13 cellular contexts compared by ENCODE assay signal in genomic region chr5:120454094-120454798, GRCh38. TPM values are rescaled to one million over a fixed set of nuclear protein-coding genes. Genes with fewer than 3 reads are reported as not detected.
DNase-seq lines count a peak whose midpoint lies in the region; ATAC-seq and TF ChIP-seq lines count a peak whose summit lies in the region.
"Had no signal": no experiment of that assay in that cellular context is flagged by ENCODE, and none has a peak within 500 bp of the region (broad histone marks: within the 10 kb centered on the region; RNA-seq: fewer than 3 reads in every experiment).

No MANE protein-coding gene starts in this region.

- H3K9me3 Mint-ChIP-seq in natural killer cell = peaks cover 0 to 7% of the 10 kb centered on the region in 2 donors

- TF ChIP-seq CTCF in left lung (IDR thresholded peaks at IDR 0.05) (no peak), natural killer cell (IDR thresholded peaks at IDR 0.05) (no peak)

- peak; percentile 79 for ATAC-seq in left lung
- ATAC-seq in natural killer cell = no peak
- ATAC-seq: T-helper 17 cell had no signal

- intact Hi-C loops in left lung (cut with DNase I) = loop anchor here in 1 of 2 donors (10.0 kb wide), 1 partner anchor 399 kb away; no protein-coding TSS in a partner anchor
- intact Hi-C loops in natural killer cell (cut with micrococcal nuclease) = no loop called here

- no peaks in the 10 kb centered on the region for H3K27me3 ChIP-seq in left lung
- H3K27me3 ChIP-seq: colonic mucosa had no signal

- H3K27ac Mint-ChIP-seq in natural killer cell = no peak overlapping the region
- H3K27ac Mint-ChIP-seq: T-helper 17 cell had no signal

- H3K4me1 Mint-ChIP-seq in natural killer cell = peaks cover 10% of the 10 kb centered on the region in 2 donors

- H3K4me1 ChIP-seq in left lung = no peaks in the 10 kb centered on the region
- H3K4me1 ChIP-seq: colonic mucosa had no signal

- H3K36me3 ChIP-seq in left lung = no peaks in the 10 kb centered on the region
- H3K36me3 ChIP-seq: colonic mucosa had no signal

- H3K9me3 ChIP-seq in left lung = no peaks in the 10 kb centered on the region
- H3K9me3 ChIP-seq: colonic mucosa had no signal

- H3K4me3 ChIP-seq in left lung = no peak overlapping the region
- H3K4me3 ChIP-seq: colonic mucosa, skin epidermis had no signal

- DNase-seq in A172 (ENCODE audit: low spot score) = peak; percentile 66
- peak; percentile 82 for DNase-seq in M059J (ENCODE audit: low read depth)
- peak; percentile 54 for DNase-seq in epidermal melanocyte (ENCODE audit: insufficient read length, low spot score)
- DNase-seq in left lung = no peak
- no peak for DNase-seq in NCI-H1048 (lab: John Stamatoyannopoulos, UW)
- DNase-seq in anterior cingulate cortex (lab: John Stamatoyannopoulos, UW) = no peak
- no peak for DNase-seq in natural killer cell
- no peak for DNase-seq in inferior parietal cortex (ENCODE audit: extremely low spot score)
- DNase-seq: AML-193, colonic mucosa, KBM-7, T-helper 17 cell had no signal

- H3K27me3 Mint-ChIP-seq in natural killer cell (ENCODE audit: low read depth in 2 of 2) = no peaks in the 10 kb centered on the region

- no peaks in the 10 kb centered on the region for H3K36me3 Mint-ChIP-seq in natural killer cell

- H3K4me3 Mint-ChIP-seq in natural killer cell = no peak overlapping the region
- H3K4me3 Mint-ChIP-seq: T-helper 17 cell had no signal

- H3K27ac ChIP-seq in left lung = no peak overlapping the region
- H3K27ac ChIP-seq: colonic mucosa had no signal

RNA-seq across cellular contexts. Expression of gene PRR16, which starts 9.9 kb away (rescaled TPM):
- 1.9 and 4.0 TPM in 2 replicates for total RNA-seq in A172 (2014; rRNA removed; shearing (Covaris generic))
- total RNA-seq in M059J (2014; rRNA removed; shearing (Covaris generic)) = 16.5 and 20.8 TPM in 2 replicates
- 1 to 10 TPM; 4.9 to 8.7 TPM for total RNA-seq in left lung
- total RNA-seq in natural killer cell = not detected
- total RNA-seq: T-helper 17 cell had no signal

Comparison
In these comparisons a context has a peak if more than half of its experiments do, and no peak if none do; other contexts are left out.
1. DNase-seq: peak in A172 (single experiment), M059J (single experiment) and epidermal melanocyte (single experiment); none in left lung (0 of 2), NCI-H1048 (single experiment), anterior cingulate cortex (0 of 58), natural killer cell (single experiment) and inferior parietal cortex (single experiment).